ENCODE assay signal across 8 cellular contexts in the genomic region with DNA sequence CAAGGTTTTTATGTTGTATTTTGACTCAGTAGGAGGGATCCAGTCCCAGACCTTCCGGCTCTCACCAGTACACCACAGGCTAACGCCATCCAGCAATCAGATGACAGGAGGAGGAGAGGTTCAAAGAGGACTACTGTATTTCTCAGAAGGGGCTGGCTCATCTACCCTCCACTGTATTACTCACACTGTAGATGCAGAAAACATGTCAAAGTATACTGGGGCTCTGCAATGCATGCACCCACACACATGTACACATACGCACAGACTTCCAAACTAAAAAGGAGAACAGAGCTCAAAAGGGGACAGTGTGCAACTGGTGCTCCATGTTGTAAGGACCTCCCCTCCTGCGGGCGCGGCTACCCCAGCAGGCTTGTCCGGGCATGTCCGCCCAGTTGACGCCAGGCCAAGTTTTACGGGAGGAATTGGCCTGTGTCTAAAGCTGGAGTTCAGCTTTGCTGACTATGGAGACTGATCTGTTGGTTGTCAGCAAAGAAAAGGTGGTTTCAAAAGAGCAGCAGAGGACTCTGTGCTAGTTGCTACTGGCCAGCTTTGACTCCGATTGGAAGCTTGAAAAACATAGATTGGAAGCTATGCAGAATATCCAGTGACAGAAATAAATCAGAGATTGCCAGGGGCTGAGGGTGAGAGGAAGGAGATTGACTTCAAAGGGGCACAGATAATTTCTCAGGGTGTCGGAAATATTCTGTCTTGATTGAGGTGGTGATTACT.
DNase-seq lines count a peak whose midpoint lies in the region; ATAC-seq and TF ChIP-seq lines count a peak whose summit lies in the region.

No MANE protein-coding gene starts in this region.

- intact Hi-C loops in CD4-positive, alpha-beta memory T cell (cut with micrococcal nuclease) = no loop called here
- intact Hi-C loops in aorta (cut with DNase I) = loop anchor here in 1 of 2 donors (10.0 kb wide), 1 partner anchor 555 kb away; no protein-coding TSS in a partner anchor

- H3K36me3 Mint-ChIP-seq in CD4-positive, alpha-beta memory T cell = no peaks in the 10 kb centered on the region

- no peaks in the 10 kb centered on the region for H3K9me3 ChIP-seq in CD4-positive, alpha-beta memory T cell (ENCODE audit: control insufficient read depth in 1 of 2, low read length in 2 of 2)
- H3K9me3 ChIP-seq in muscle layer of colon (ENCODE audit: low read length) = no peaks in the 10 kb centered on the region
- no peaks in the 10 kb centered on the region for H3K9me3 ChIP-seq in aorta (ENCODE audit: control insufficient read depth, low read length)

- peaks cover 14 to 38% (median 29%) of the 10 kb centered on the region in 4 donors for H3K4me1 Mint-ChIP-seq in CD4-positive, alpha-beta memory T cell

- H3K27me3 Mint-ChIP-seq in CD4-positive, alpha-beta memory T cell = no peaks in the 10 kb centered on the region

- CTCF ChIA-PET in CD4-positive, alpha-beta memory T cell (lab: Charles Lee; ENCODE audit: partially characterized antibody) = interaction anchor here (1.1 to 1.3 kb wide), 2 partner anchors 553 kb away, joined by 3 to 4 read pairs; no protein-coding TSS in a partner anchor

- H3K9ac ChIP-seq in muscle layer of colon (ENCODE audit: low read length) = no peak overlapping the region

- DNase-seq in CD4-positive, alpha-beta memory T cell = no peak
- DNase-seq in LNCaP clone FGC (ENCODE audit: low read depth) = peak; percentile 65
- peak; percentile 79 for DNase-seq in SW480 (ENCODE audit: low spot score)
- peak; percentile 92 for DNase-seq in aorta
- DNase-seq in activated gamma-delta T cell (lab: John Stamatoyannopoulos, UW) = no peak

- H3K4me3 Mint-ChIP-seq in CD4-positive, alpha-beta memory T cell = peak overlapping the region in 3 of 8 donors; percentile 32 to 55 (median 55)

- no peak overlapping the region for H3K27ac ChIP-seq in CD4-positive, alpha-beta memory T cell (ENCODE audit: low read depth, low read length)
- H3K27ac ChIP-seq in muscle layer of colon (ENCODE audit: low read depth, low read length) (peak overlapping the region; percentile 29), aorta (ENCODE audit: low read depth in 1 of 2, low read length in 2 of 2) (peak overlapping the region in 1 of 2 donors; percentile 4)

- peak overlapping the region in 6 of 7 donors; percentile 6 to 67 (median 31) for H3K27ac Mint-ChIP-seq in CD4-positive, alpha-beta memory T cell

- no peak; the same call in 1 of the 2 replicates for TF ChIP-seq CTCF in LNCaP clone FGC (IDR thresholded peaks at IDR 0.05; ENCODE audit: control insufficient read depth, extremely low read depth, insufficient read depth)

- H3K27me3 ChIP-seq in CD4-positive, alpha-beta memory T cell (ENCODE audit: insufficient read depth, low read length) = no peaks in the 10 kb centered on the region
- no peaks in the 10 kb centered on the region for H3K27me3 ChIP-seq in muscle layer of colon (ENCODE audit: control insufficient read depth in 1 of 2, insufficient read depth in 2 of 2, low read length in 2 of 2)
- no peaks in the 10 kb centered on the region for H3K27me3 ChIP-seq in aorta (ENCODE audit: control insufficient read depth in 1 of 2, insufficient read depth in 2 of 2, low read length in 1 of 2)

- H3K4me3 ChIP-seq in CD4-positive, alpha-beta memory T cell (ENCODE audit: low read length in 2 of 2) = no peak overlapping the region
- H3K4me3 ChIP-seq in LNCaP clone FGC (ENCODE audit: low read depth, low read length) (no peak overlapping the region), muscle layer of colon (ENCODE audit: low read depth in 1 of 2, low read length in 2 of 2) (peak overlapping the region in 1 of 2 donors; percentile 17), aorta (ENCODE audit: low read length in 2 of 2) (no peak overlapping the region)

- ATAC-seq in esophagus mucosa (peak; percentile 88), aorta (ENCODE audit: low FRiP score) (peak; percentile 82), HG02970 (IDR thresholded peaks at IDR 0.05; ENCODE audit: low FRiP score, unreplicated experiment) (no peak)

- peaks cover 0 to 9% (median 5%) of the 10 kb centered on the region in 8 donors for H3K9me3 Mint-ChIP-seq in CD4-positive, alpha-beta memory T cell

- H3K36me3 ChIP-seq in CD4-positive, alpha-beta memory T cell (ENCODE audit: insufficient read depth, low read length) = no peaks in the 10 kb centered on the region
- H3K36me3 ChIP-seq in muscle layer of colon (ENCODE audit: insufficient read depth, low read length) (no peaks in the 10 kb centered on the region), aorta (ENCODE audit: control insufficient read depth in 1 of 2, insufficient read depth in 2 of 2, low read length in 1 of 2) (no peaks in the 10 kb centered on the region)

- H3K4me1 ChIP-seq in CD4-positive, alpha-beta memory T cell (ENCODE audit: insufficient read depth, low read length) = peaks cover 19% of the 10 kb centered on the region
- H3K4me1 ChIP-seq in muscle layer of colon (ENCODE audit: insufficient read depth, low read length) = peaks cover 28% of the 10 kb centered on the region
- H3K4me1 ChIP-seq in aorta (ENCODE audit: control insufficient read depth in 1 of 2, insufficient read depth in 2 of 2, low read length in 2 of 2) = peaks cover 0 to 4% of the 10 kb centered on the region in 2 donors

- POLR2A ChIA-PET in CD4-positive, alpha-beta memory T cell (lab: Charles Lee; ENCODE audit: partially characterized antibody) = interaction anchor here (1.2 to 2.7 kb wide), 3 partner anchors 16 to 532 kb away, joined by 3 to 9 read pairs (median 4); a partner anchor contains a TSS

- WGBS in aorta, 2 donors = 15 to 19% methylated on average over 12 of the region's 12 CpGs

Comparison
In these comparisons a context has a peak if more than half of its experiments do, and no peak if none do; other contexts are left out.
1. DNase-seq: peak in LNCaP clone FGC (single experiment), SW480 (single experiment) and aorta (2 of 2); none in CD4-positive, alpha-beta memory T cell (0 of 5) and activated gamma-delta T cell (single experiment).